ENCODE assay signal across 9 cellular contexts in the genomic region with DNA sequence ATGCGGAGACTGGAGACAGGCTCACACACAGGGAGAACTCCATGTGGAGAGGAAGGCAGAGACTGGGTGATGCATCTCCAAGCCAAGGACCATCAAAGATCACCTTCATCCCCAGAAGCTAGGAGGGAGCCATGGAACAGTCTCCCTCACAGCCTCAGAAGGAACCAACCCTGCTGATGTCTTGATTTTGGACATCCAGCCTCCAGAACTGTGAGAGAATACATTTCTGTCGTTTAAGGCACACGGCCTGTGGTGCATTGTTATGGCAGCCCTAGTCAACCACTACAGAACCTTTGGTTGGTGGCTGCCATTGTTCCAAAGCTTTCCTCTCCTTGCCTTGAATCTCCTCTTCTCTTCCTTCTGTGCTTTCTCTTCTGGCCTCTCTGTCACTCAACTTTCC.
"Had no signal": no experiment of that assay in that cellular context is flagged by ENCODE, and none has a peak within 500 bp of the region (broad histone marks: within the 10 kb centered on the region; RNA-seq: fewer than 3 reads in every experiment).

No MANE protein-coding gene starts in this region.

- H2AFZ ChIP-seq: GM23248 had no signal

- H3K4me1 Mint-ChIP-seq: H9 had no signal

- DNase-seq: GM23248, GOT3, H9, HCEC 1CT, HFFc6, KBM-7 had no signal

- H3K9ac ChIP-seq: GM23248 had no signal

- H3K4me3 ChIP-seq: GM23248 had no signal

- FAIRE-seq: H54, HTR-8/SVneo had no signal

- H3K27me3 Mint-ChIP-seq: IgD-negative memory B cell had no signal

- H3K27ac ChIP-seq: GM23248 had no signal

- H3K27ac Mint-ChIP-seq: H9, HFFc6, IgD-negative memory B cell had no signal

- H3K4me3 Mint-ChIP-seq: H9, HFFc6, IgD-negative memory B cell had no signal
